Comparison of ENCODE assay signal across 11 cellular contexts in genomic region chr6:36949076-36949475, GRCh38. TPM values are rescaled to one million over a fixed set of nuclear protein-coding genes. Genes with fewer than 3 reads are reported as not detected.
DNase-seq lines count a peak whose midpoint lies in the region; ATAC-seq and TF ChIP-seq lines count a peak whose summit lies in the region.
"Not testable (repeated sequence)": the region's sequence is repeated elsewhere in the genome, so short reads cannot be mapped to it uniquely, and the experiment has no call there.
"Had no signal": no experiment of that assay in that cellular context is flagged by ENCODE, and none has a peak within 500 bp of the region (broad histone marks: within the 10 kb centered on the region; RNA-seq: fewer than 3 reads in every experiment).

No MANE protein-coding gene starts in this region.

- not testable (repeated sequence) for H3K27me3 Mint-ChIP-seq in HFFc6 (ENCODE audit: insufficient read depth); activated T-cell treated with anti-CD3 and anti-CD28 coated beads, Interleukin-2, amount 50 U/mL, for 72 hours (ENCODE audit: low read depth)

- H3K9ac ChIP-seq in SK-N-SH, result not testable (repeated sequence)

- H3K4me3 ChIP-seq in ACC112 (ENCODE audit: low read depth, low read length); SK-N-SH (ENCODE audit: low read depth in 2 of 2, low read length in 1 of 2); suprapubic skin: not testable (repeated sequence)

- not testable (repeated sequence) for TF ChIP-seq CTCF in HFFc6 (IDR thresholded peaks at IDR 0.05); SK-N-SH (IDR thresholded peaks at IDR 0.05); suprapubic skin (IDR thresholded peaks at IDR 0.05)

- H3K9me3 Mint-ChIP-seq in HFFc6; activated T-cell treated with anti-CD3 and anti-CD28 coated beads, Interleukin-2, amount 50 U/mL, for 72 hours: not testable (repeated sequence)

- peak overlapping the region; percentile 74 for H3K27ac Mint-ChIP-seq in HFFc6
- peak overlapping the region; percentile 91 for H3K27ac Mint-ChIP-seq in activated T-cell treated with anti-CD3 and anti-CD28 coated beads, Interleukin-2, amount 50 U/mL, for 72 hours

- intact Hi-C loops in posterior vena cava (cut with DNase I), result not testable (repeated sequence)

- H3K4me1 ChIP-seq in ACC112 (ENCODE audit: control insufficient read depth, insufficient read depth, low read length, unreplicated experiment), result peaks cover 24% of the 10 kb centered on the region
- not testable (repeated sequence) for H3K4me1 ChIP-seq in SK-N-SH (ENCODE audit: control insufficient read depth in 1 of 2, insufficient read depth in 2 of 2, low read depth in 1 of 2, low read length in 1 of 2); suprapubic skin

- H3K36me3 Mint-ChIP-seq in HFFc6 (ENCODE audit: low read depth); activated T-cell treated with anti-CD3 and anti-CD28 coated beads, Interleukin-2, amount 50 U/mL, for 72 hours (ENCODE audit: insufficient read depth in 2 of 2): not testable (repeated sequence)

- 81% methylated on average over 9 of the region's 9 CpGs for WGBS in SK-N-SH (ENCODE audit: low lambda C conversion rate)
- 91% methylated on average over 9 of the region's 9 CpGs for WGBS in suprapubic skin

- not testable (repeated sequence) for H3K36me3 ChIP-seq in ACC112 (ENCODE audit: insufficient read depth, low read length); SK-N-SH (replicated peaks in 1 of 2; ENCODE audit: control insufficient read depth in 1 of 2, insufficient read depth in 2 of 2, low read length in 1 of 2); suprapubic skin

- DNase-seq in HFFc6; SK-N-SH; activated T-cell treated with anti-CD3 and anti-CD28 coated beads, Interleukin-2, amount 50 U/mL, for 72 hours; caudate nucleus (lab: John Stamatoyannopoulos, UW); epithelial cell of prostate (ENCODE audit: low read depth, low spot score): not testable (repeated sequence)
- DNase-seq in posterior vena cava (ENCODE audit: low spot score), result peak; percentile 40
- DNase-seq in suprapubic skin (ENCODE audit: low spot score in 2 of 2), result peak; percentile 11 to 23

- not testable (repeated sequence) for H2AFZ ChIP-seq in ACC112 (ENCODE audit: low read length, unreplicated experiment)
- H2AFZ ChIP-seq in SK-N-SH (ENCODE audit: low read depth), result peak overlapping the region; percentile 32; the same call in 1 of the 2 replicates

- H3K9me2 ChIP-seq in SK-N-SH, result not testable (repeated sequence)

- not testable (repeated sequence) for H3F3A ChIP-seq in SK-N-SH (replicated peaks; ENCODE audit: insufficient read depth)

- CTCF ChIA-PET in SK-N-SH (lab: Yijun Ruan, JAX), result interaction anchor here (1.0 to 1.4 kb wide), 2 partner anchors 69 to 183 kb away, joined by 3 read pairs; no protein-coding TSS in a partner anchor

- not testable (repeated sequence) for H3K79me2 ChIP-seq in ACC112 (ENCODE audit: control insufficient read depth, insufficient read depth, low read length, unreplicated experiment); SK-N-SH (ENCODE audit: insufficient read depth)

- POLR2A ChIA-PET in SK-N-SH (lab: Yijun Ruan, JAX), result interaction anchor here (0.7 kb wide), 1 partner anchor 12 kb away, joined by 3 read pairs; no protein-coding TSS in a partner anchor

- TF ChIP-seq POLR2A in suprapubic skin (IDR thresholded peaks at IDR 0.05), result not testable (repeated sequence)

- not testable (repeated sequence) for H4K20me1 ChIP-seq in SK-N-SH (ENCODE audit: insufficient read depth)

- H3K4me2 ChIP-seq in SK-N-SH, result not testable (repeated sequence)

- not testable (repeated sequence) for ATAC-seq in activated T-cell treated with anti-CD3 and anti-CD28 coated beads, Interleukin-2, amount 50 U/mL, for 72 hours (replicated peaks in 1 of 2)

- not testable (repeated sequence) for TF ChIP-seq EP300 in SK-N-SH (IDR thresholded peaks at IDR 0.05; ENCODE audit: borderline replicate concordance in 1 of 2, low read depth in 1 of 2, low read length in 1 of 2); suprapubic skin (IDR thresholded peaks at IDR 0.05)

- not testable (repeated sequence) for H3K27me3 ChIP-seq in ACC112 (ENCODE audit: insufficient read depth, low read length); SK-N-SH (ENCODE audit: insufficient read depth); suprapubic skin

- peaks cover 16% of the 10 kb centered on the region for H3K4me1 Mint-ChIP-seq in HFFc6 (ENCODE audit: low read depth)
- H3K4me1 Mint-ChIP-seq in activated T-cell treated with anti-CD3 and anti-CD28 coated beads, Interleukin-2, amount 50 U/mL, for 72 hours (ENCODE audit: low read depth), result peaks cover 50% of the 10 kb centered on the region

- H3K27ac ChIP-seq in ACC112 (ENCODE audit: low read depth, low read length), result peak overlapping the region; percentile 88
- H3K27ac ChIP-seq in SK-N-SH (ENCODE audit: low read depth in 2 of 2, low read length in 1 of 2), result peak overlapping the region in 1 of 2 experiments; percentile 68; a peak in 2 of 4 replicates
- peak overlapping the region; percentile 86 for H3K27ac ChIP-seq in caudate nucleus (ENCODE audit: low read depth, low read length)
- peak overlapping the region; percentile 52 for H3K27ac ChIP-seq in epithelial cell of prostate
- H3K27ac ChIP-seq in suprapubic skin, result not testable (repeated sequence)

- TF ChIP-seq RAD21 in SK-N-SH (IDR thresholded peaks at IDR 0.05; ENCODE audit: low read length), result not testable (repeated sequence)

- H3K4me3 Mint-ChIP-seq in HFFc6, result not testable (repeated sequence)
- H3K4me3 Mint-ChIP-seq in activated T-cell treated with anti-CD3 and anti-CD28 coated beads, Interleukin-2, amount 50 U/mL, for 72 hours, result peak overlapping the region in 1 of 2 donors; percentile 79

- H3K9me3 ChIP-seq in SK-N-SH, suprapubic skin: not testable (repeated sequence)

RNA-seq across cellular contexts. Expression of gene PI16, which starts 5.5 kb away (rescaled TPM):
- total RNA-seq in HFFc6 (2021; fragmentation: NEBNext Ultra II Directional; extraction: Animal tissue kit (Norgen Biotek cat#: 25700)), result not detected
- polyA plus RNA-seq in SK-N-SH (2012; rRNA removed), result 0.02 TPM in 1 of 2 replicates, not detected in the other
- not detected in 2 replicates for polyA plus RNA-seq in SK-N-SH (2012; cell fraction: cytosol; rRNA removed)
- polyA plus RNA-seq in SK-N-SH (2012; cell fraction: nucleus; rRNA removed), result 0.15 and 0.17 TPM in 2 replicates
- total RNA-seq in activated T-cell treated with anti-CD3 and anti-CD28 coated beads, Interleukin-2, amount 50 U/mL, for 72 hours, result 1 to 10 TPM in 1 of 2 donors, under 1 TPM in 1; 0.14 to 4.2 TPM
- total RNA-seq in posterior vena cava, result 100 to 1,000 TPM in 1 of 2 donors, 10 to 100 TPM in 1; 51.4 to 221 TPM
- 10 to 100 TPM in 1 of 4 donors, 1 to 10 TPM in 3; 2.8 to 17.2 (median 3.9) TPM for total RNA-seq in suprapubic skin
- total RNA-seq: H7, HT-29 had no signal

RNA-seq across cellular contexts. Expression of gene MTCH1, which starts 36.9 kb away (rescaled TPM):
- 100 to 1,000 TPM; 263 to 301 (median 281) TPM for total RNA-seq in HFFc6 (2021; fragmentation: NEBNext Ultra II Directional; extraction: Animal tissue kit (Norgen Biotek cat#: 25700))
- 137 and 151 TPM in 2 replicates for polyA plus RNA-seq in SK-N-SH (2012; rRNA removed)
- 105 and 130 TPM in 2 replicates for polyA plus RNA-seq in SK-N-SH (2012; cell fraction: cytosol; rRNA removed)
- polyA plus RNA-seq in SK-N-SH (2012; cell fraction: nucleus; rRNA removed), result 211 and 216 TPM in 2 replicates
- 100 to 1,000 TPM; 116 to 149 TPM for total RNA-seq in activated T-cell treated with anti-CD3 and anti-CD28 coated beads, Interleukin-2, amount 50 U/mL, for 72 hours
- total RNA-seq in posterior vena cava (100 to 1,000 TPM; 148 to 150 TPM), suprapubic skin (100 to 1,000 TPM; 160 to 220 (median 183) TPM)

RNA-seq across cellular contexts. Expression of gene FGD2, which starts 56.4 kb away (rescaled TPM):
- total RNA-seq in HFFc6 (2021; fragmentation: NEBNext Ultra II Directional; extraction: Animal tissue kit (Norgen Biotek cat#: 25700)), result not detected
- polyA plus RNA-seq in SK-N-SH (2012; rRNA removed), result not detected in 2 replicates
- polyA plus RNA-seq in SK-N-SH (2012; cell fraction: cytosol; rRNA removed), result 0.01 TPM in 1 of 2 replicates, not detected in the other
- 0.13 and 0.16 TPM in 2 replicates for polyA plus RNA-seq in SK-N-SH (2012; cell fraction: nucleus; rRNA removed)
- total RNA-seq in activated T-cell treated with anti-CD3 and anti-CD28 coated beads, Interleukin-2, amount 50 U/mL, for 72 hours, result 1 to 10 TPM; 1.4 to 3.2 TPM
- total RNA-seq in posterior vena cava, result 10 to 100 TPM; 23.2 to 35.5 TPM
- total RNA-seq in suprapubic skin, result 10 to 100 TPM in 1 of 4 donors, 1 to 10 TPM in 3; 2.4 to 13.6 (median 4.6) TPM
- total RNA-seq: Daoy had no signal
